8 cellular contexts compared by ENCODE assay signal in genomic region chr17:32319548-32319905, GRCh38. TPM values are rescaled to one million over a fixed set of nuclear protein-coding genes. Genes with fewer than 3 reads are reported as not detected.
DNase-seq lines count a peak whose midpoint lies in the region; ATAC-seq and TF ChIP-seq lines count a peak whose summit lies in the region.

No MANE protein-coding gene starts in this region.

- TF ChIP-seq CTCF in prostate gland (IDR thresholded peaks at IDR 0.05) = peak; percentile 70 to 95 (median 85)

- DNase-seq in C1 segment of cervical spinal cord (lab: John Stamatoyannopoulos, UW) (peak in 10 of 14 donors; percentile 6 to 56 (median 39)), Kasumi-1 (lab: John Stamatoyannopoulos, UW) (peak; percentile 74 to 78), SKM-1 (lab: John Stamatoyannopoulos, UW; ENCODE audit: unreplicated experiment) (peak; percentile 45), Right ventricle myocardium superior (peak; percentile 86), prostate gland (ENCODE audit: low spot score) (peak; percentile 64)
- DNase-seq in activated naive CD4-positive, alpha-beta T cell treated with anti-CD3 and anti-CD28 coated beads, Interleukin-2, amount 50 U/mL, for 16 hours = peak; percentile 77

- no peaks in the 10 kb centered on the region for H3K27me3 ChIP-seq in prostate gland (replicated peaks; ENCODE audit: insufficient read depth)

- WGBS in prostate gland = 19% methylated on average over 5 of the region's 5 CpGs

- ATAC-seq in GM19328 (IDR thresholded peaks at IDR 0.05; ENCODE audit: unreplicated experiment) (peak; percentile 68), Right ventricle myocardium superior (ENCODE audit: poor library complexity) (peak; percentile 95), GM21786 (IDR thresholded peaks at IDR 0.05; ENCODE audit: unreplicated experiment) (no peak)

- TF ChIP-seq POLR2A in prostate gland (IDR thresholded peaks at IDR 0.05) = no peak

- H3K36me3 ChIP-seq in prostate gland = no peaks in the 10 kb centered on the region

- H3K9me3 ChIP-seq in prostate gland = no peaks in the 10 kb centered on the region

- no peak overlapping the region for H3K27ac ChIP-seq in prostate gland

- intact Hi-C loops in Right ventricle myocardium superior (cut with DNase I) = loop anchor here (2.0 kb wide), 1 partner anchor 67 kb away; no protein-coding TSS in a partner anchor
- intact Hi-C loops in prostate gland (cut with DNase I) = loop anchor here (1.0 kb wide), 1 partner anchor 68 kb away; no protein-coding TSS in a partner anchor

- H3K4me1 ChIP-seq in prostate gland (replicated peaks) = no peaks in the 10 kb centered on the region

- H3K4me3 ChIP-seq in prostate gland = no peak overlapping the region

RNA-seq across cellular contexts. Expression of gene C17orf75, which starts 22.4 kb away (rescaled TPM):
- total RNA-seq in Right ventricle myocardium superior (18.3 TPM), prostate gland (10 to 100 TPM; 15.3 to 16.3 TPM)

RNA-seq across cellular contexts. Expression of gene ZNF207, which starts 30.4 kb away (rescaled TPM):
- total RNA-seq in Right ventricle myocardium superior (54.4 TPM), prostate gland (100 to 1,000 TPM in 1 of 2 donors, 10 to 100 TPM in 1; 91.3 to 168 TPM)

RNA-seq across cellular contexts. Expression of gene RHBDL3, which starts 53.9 kb away (rescaled TPM):
- 1.7 TPM for total RNA-seq in Right ventricle myocardium superior
- 1 to 10 TPM in 1 of 2 donors, under 1 TPM in 1; 0.77 to 2.7 TPM for total RNA-seq in prostate gland
